Comparison of ENCODE assay signal across 15 cellular contexts in genomic region chr15:36921484-36922091, GRCh38.
"Had no signal": no experiment of that assay in that cellular context is flagged by ENCODE, and none has a peak within 500 bp of the region (broad histone marks: within the 10 kb centered on the region; RNA-seq: fewer than 3 reads in every experiment).

No MANE protein-coding gene starts in this region.

- H3K36me3 ChIP-seq: neural progenitor cell, ovary had no signal

- H3K4me3 Mint-ChIP-seq: activated T-helper 1 cell treated with anti-CD3 and anti-CD28 coated beads, Interleukin-12 subunit alpha, Interleukin-12 subunit beta, Interleukin-2, Interleukin-4 antibody, amounts not matched to agents 30 ng/mL and 10 ng/mL and 1 ng/mL, durations not matched to agents 14 hours and 24 hours and 36 hours; endodermal cell; neural progenitor cell; T-helper 1 cell treated with Interleukin-12 subunit alpha and Interleukin-12 subunit beta and Interleukin-4 antibody, amounts not matched to agents 30 μg/mL and 1 μg/mL, for 36 hours; WTC11 had no signal

- DNase-seq: activated CD4-positive, alpha-beta T cell treated with anti-CD3 and anti-CD28 coated beads for 48 hours; activated naive CD4-positive, alpha-beta T cell; cerebellar nuclear complex; dermis blood vessel endothelial cell; endodermal cell; left colon; mesenchymal stem cell; ovary; stimulated activated CD4-positive, alpha-beta T cell treated with anti-CD3 and anti-CD28 coated beads, Interleukin-2, amount 100 ng/mL, for 24 hours; stimulated activated naive CD4-positive, alpha-beta T cell; trophoblast cell had no signal

- H3K36me3 Mint-ChIP-seq: neural progenitor cell, WTC11 had no signal

- H3K27me3 ChIP-seq: neural progenitor cell, ovary had no signal

- ATAC-seq: left colon, WTC11 had no signal

- H3K9me3 Mint-ChIP-seq: activated T-helper 1 cell treated with anti-CD3 and anti-CD28 coated beads, Interleukin-12 subunit alpha, Interleukin-12 subunit beta, Interleukin-2, Interleukin-4 antibody, amounts not matched to agents 30 ng/mL and 10 ng/mL and 1 ng/mL, durations not matched to agents 14 hours and 24 hours and 36 hours; endodermal cell; neural progenitor cell; T-helper 1 cell treated with Interleukin-12 subunit alpha and Interleukin-12 subunit beta and Interleukin-4 antibody, amounts not matched to agents 30 μg/mL and 1 μg/mL, for 36 hours; WTC11 had no signal

- H3K9me3 ChIP-seq: ovary had no signal

- H3K4me3 ChIP-seq: neural progenitor cell, ovary had no signal

- H3K27ac Mint-ChIP-seq: activated T-helper 1 cell treated with anti-CD3 and anti-CD28 coated beads, Interleukin-12 subunit alpha, Interleukin-12 subunit beta, Interleukin-2, Interleukin-4 antibody, amounts not matched to agents 30 ng/mL and 10 ng/mL and 1 ng/mL, durations not matched to agents 14 hours and 24 hours and 36 hours; endodermal cell; neural progenitor cell; T-helper 1 cell treated with Interleukin-12 subunit alpha and Interleukin-12 subunit beta and Interleukin-4 antibody, amounts not matched to agents 30 μg/mL and 1 μg/mL, for 36 hours; WTC11 had no signal

- H3K9ac ChIP-seq: neural progenitor cell had no signal
